ENCODE assay signal across 8 cellular contexts in the genomic region with DNA sequence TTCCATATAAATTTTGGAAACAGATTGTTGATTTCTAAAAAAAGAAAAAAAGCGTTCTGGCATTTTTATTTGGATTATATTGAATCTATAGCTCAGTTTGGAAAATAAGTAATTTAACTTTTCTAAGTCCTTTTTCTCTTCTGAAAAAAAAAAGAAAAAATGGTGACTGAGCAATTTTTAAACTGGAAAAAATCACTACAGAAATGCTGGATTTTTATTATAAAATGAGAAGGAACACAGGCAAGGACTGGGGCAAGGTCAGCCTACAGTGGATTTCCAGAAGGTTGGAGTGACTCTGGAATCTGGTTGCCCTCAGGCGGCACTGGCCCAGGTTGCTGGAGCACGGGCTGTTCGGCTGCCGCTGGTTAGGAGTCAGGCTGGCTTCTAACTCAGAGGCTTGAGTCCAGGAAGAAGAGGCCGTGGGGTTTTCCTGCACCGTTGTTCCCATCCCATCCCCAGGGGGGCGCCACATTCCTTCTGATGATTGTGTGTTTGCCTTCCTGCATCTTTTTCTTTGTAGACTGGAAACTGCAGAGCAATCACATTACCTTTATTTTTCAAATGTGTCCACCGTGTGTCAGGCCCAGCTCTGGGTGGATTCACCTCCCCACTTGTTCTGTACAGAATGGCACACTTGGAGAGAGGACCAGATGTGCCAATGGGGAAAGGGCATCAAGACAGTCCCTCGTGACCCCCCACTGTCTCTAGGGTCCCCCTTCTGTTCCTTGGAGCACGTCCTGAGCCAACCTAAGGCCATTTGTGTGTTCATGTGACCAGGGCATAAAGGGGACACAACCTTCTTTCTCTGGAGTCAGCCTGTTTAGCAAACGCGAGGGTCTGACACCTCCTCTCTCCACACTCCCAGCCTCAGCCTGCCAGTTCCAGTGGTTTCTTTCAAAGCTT. TPM values are rescaled to one million over a fixed set of nuclear protein-coding genes. Genes with fewer than 3 reads are reported as not detected.
DNase-seq lines count a peak whose midpoint lies in the region; ATAC-seq and TF ChIP-seq lines count a peak whose summit lies in the region.
"Had no signal": no experiment of that assay in that cellular context is flagged by ENCODE, and none has a peak within 500 bp of the region (broad histone marks: within the 10 kb centered on the region; RNA-seq: fewer than 3 reads in every experiment).

No MANE protein-coding gene starts in this region.

- H3K27me3 ChIP-seq in left lung = peaks cover 0 to 16% of the 10 kb centered on the region in 2 donors
- H3K27me3 ChIP-seq: breast epithelium had no signal

- H3K27ac Mint-ChIP-seq in MCF 10A (ENCODE audit: low read depth, unreplicated experiment) = no peak overlapping the region

- TF ChIP-seq CTCF in NB4 (IDR thresholded peaks at IDR 0.05; ENCODE audit: low read depth, low read length) = peak; percentile 86
- peak; percentile 52 for TF ChIP-seq CTCF in MCF 10A (IDR thresholded peaks at IDR 0.05; ENCODE audit: unreplicated experiment)
- peak; percentile 34 to 47 for TF ChIP-seq CTCF in left lung (IDR thresholded peaks at IDR 0.05)

- H3K4me3 ChIP-seq in NB4 (ENCODE audit: low read depth, low read length) = no peak overlapping the region
- no peak overlapping the region for H3K4me3 ChIP-seq in left lung
- H3K4me3 ChIP-seq: breast epithelium had no signal

- H3K4me1 Mint-ChIP-seq in MCF 10A (ENCODE audit: insufficient read depth, unreplicated experiment) = no peaks in the 10 kb centered on the region

- no peak overlapping the region for H3K4me3 Mint-ChIP-seq in MCF 10A (ENCODE audit: unreplicated experiment)

- POLR2A ChIA-PET in MCF 10A (lab: Yijun Ruan, JAX) = interaction anchor here (0.9 to 1.0 kb wide), 2 partner anchors 9 to 44 kb away, joined by 3 to 4 read pairs; partner anchors contain the start of gene GTF3A

- no peak for TF ChIP-seq POLR2A in NB4 (IDR thresholded peaks at IDR 0.05; ENCODE audit: extremely low read depth, insufficient read length)

- peak; percentile 78 for ATAC-seq in left lung
- no peak for ATAC-seq in GM21825 (IDR thresholded peaks at IDR 0.05; ENCODE audit: unreplicated experiment)

- DNase-seq in GM04504 (ENCODE audit: low read depth) = peak; percentile 39
- peak; percentile 82 for DNase-seq in NB4 (ENCODE audit: low read depth)
- DNase-seq in T-helper 9 cell = peak; percentile 38
- DNase-seq in MCF 10A (ENCODE audit: unreplicated experiment) = peak; percentile 75
- DNase-seq in left lung = no peak
- DNase-seq in stimulated activated CD8-positive, alpha-beta memory T cell treated with anti-CD3 and anti-CD28 coated beads, Interleukin-12 subunit alpha, Interleukin-12 subunit beta, amount 100 ng/mL, for 1 hour (ENCODE audit: low read depth) = peak; percentile 32

- H3K4me1 ChIP-seq in left lung = no peaks in the 10 kb centered on the region
- H3K4me1 ChIP-seq: breast epithelium had no signal

- H3K9me3 ChIP-seq in left lung = no peaks in the 10 kb centered on the region
- H3K9me3 ChIP-seq: breast epithelium had no signal

- H3K27me3 Mint-ChIP-seq in MCF 10A (ENCODE audit: insufficient read depth, unreplicated experiment) = no peaks in the 10 kb centered on the region

- no TSS peak for BruUV-seq in MCF 10A (replicated peaks; lab: Mats Ljungman, UMichigan)

- H3K36me3 Mint-ChIP-seq in MCF 10A (ENCODE audit: insufficient read depth, unreplicated experiment) = peaks cover 6% of the 10 kb centered on the region

- H3K27ac ChIP-seq in left lung = no peak overlapping the region
- H3K27ac ChIP-seq: breast epithelium had no signal

- H3K9me3 Mint-ChIP-seq in MCF 10A (ENCODE audit: unreplicated experiment) = no peaks in the 10 kb centered on the region

- H3K36me3 ChIP-seq in left lung = no peaks in the 10 kb centered on the region
- H3K36me3 ChIP-seq: breast epithelium had no signal

- intact Hi-C loops in MCF 10A (cut with micrococcal nuclease) (loop anchor here (10.0 kb wide), 1 partner anchor 575 kb away; no protein-coding TSS in a partner anchor), left lung (cut with DNase I) (no loop called here)

- CTCF ChIA-PET in MCF 10A (lab: Yijun Ruan, JAX) = interaction anchor here (0.6 to 1.7 kb wide), 18 partner anchors 18 to 1976 kb away, joined by 3 to 7 read pairs (median 3); no protein-coding TSS in a partner anchor

RNA-seq across cellular contexts. Expression of gene GTF3A, which starts 44.5 kb away (rescaled TPM):
- total RNA-seq in MCF 10A (2022) = 124 and 159 TPM in 2 replicates
- 100 to 1,000 TPM in 1 of 2 donors, 10 to 100 TPM in 1; 66.6 to 124 TPM for total RNA-seq in left lung

Comparison
In these comparisons a context has a peak if more than half of its experiments do, and no peak if none do; other contexts are left out.
1. DNase-seq: peak in GM04504 (single experiment), NB4 (single experiment), T-helper 9 cell (single experiment), MCF 10A (single experiment) and stimulated activated CD8-positive, alpha-beta memory T cell treated with anti-CD3 and anti-CD28 coated beads, Interleukin-12 subunit alpha, Interleukin-12 subunit beta, amount 100 ng/mL, for 1 hour (single experiment); none in left lung (0 of 2).
2. Peak in every context shown above with its lines, with median percentiles within 50 percentile points of each other: CTCF ChIP-seq.